8 cellular contexts compared by ENCODE assay signal in genomic region chr6:89079611-89080213, GRCh38. TPM values are rescaled to one million over a fixed set of nuclear protein-coding genes. Genes with fewer than 3 reads are reported as not detected.
DNase-seq lines count a peak whose midpoint lies in the region; ATAC-seq and TF ChIP-seq lines count a peak whose summit lies in the region.

No MANE protein-coding gene starts in this region.

- CTCF ChIA-PET in activated CD4-positive, alpha-beta memory T cell treated with anti-CD3 and anti-CD28 coated beads for 36 hours (lab: Charles Lee), result interaction anchor here (0.6 to 4.3 kb wide), 9 partner anchors 8 to 202 kb away, joined by 3 to 36 read pairs (median 4); partner anchors contain the start of gene PM20D2

- H3K4me1 Mint-ChIP-seq in activated CD4-positive, alpha-beta memory T cell treated with anti-CD3 and anti-CD28 coated beads for 36 hours (ENCODE audit: low read depth), result peaks cover 25% of the 10 kb centered on the region

- POLR2A ChIA-PET in activated CD4-positive, alpha-beta memory T cell treated with anti-CD3 and anti-CD28 coated beads for 36 hours (lab: Charles Lee), result interaction anchor here (0.6 to 6.1 kb wide), 9 partner anchors 27 to 1528 kb away, joined by 3 to 81 read pairs (median 6); partner anchors contain the start of genes MDN1, PM20D2, RNGTT and SRSF12

- H3K27me3 ChIP-seq in duodenal mucosa (ENCODE audit: control insufficient read depth in 1 of 2, insufficient read depth in 2 of 2, low read length in 2 of 2) (no peaks in the 10 kb centered on the region), lung (ENCODE audit: control insufficient read depth, insufficient read depth) (no peaks in the 10 kb centered on the region)

- intact Hi-C loops in activated CD4-positive, alpha-beta memory T cell treated with anti-CD3 and anti-CD28 coated beads for 36 hours (cut with micrococcal nuclease), result loop anchor here (1.0 to 2.0 kb wide), 14 partner anchors 19 to 1927 kb away; partner anchors contain the start of genes AKIRIN2, CASP8AP2, LYRM2 and MAP3K7

- peaks cover 32% of the 10 kb centered on the region for H3K36me3 Mint-ChIP-seq in activated CD4-positive, alpha-beta memory T cell treated with anti-CD3 and anti-CD28 coated beads for 36 hours

- H3K9me3 ChIP-seq in duodenal mucosa (ENCODE audit: control insufficient read depth in 1 of 2, low read length in 2 of 2), result no peaks in the 10 kb centered on the region
- no peaks in the 10 kb centered on the region for H3K9me3 ChIP-seq in lung (ENCODE audit: control insufficient read depth in 2 of 2, insufficient read depth in 1 of 2, low read length in 1 of 2)

- ATAC-seq in lung (ENCODE audit: insufficient read depth, low FRiP score) (no peak), HG03159 (IDR thresholded peaks at IDR 0.05; ENCODE audit: unreplicated experiment) (no peak)

- peak overlapping the region; percentile 86 for H3K27ac ChIP-seq in duodenal mucosa (ENCODE audit: low read depth, low read length)
- peak overlapping the region; percentile 96 to 100 for H3K27ac ChIP-seq in lung (ENCODE audit: low read depth in 1 of 2, low read length in 1 of 2)

- peaks cover 8% of the 10 kb centered on the region in 2 donors for H3K4me1 ChIP-seq in duodenal mucosa (ENCODE audit: control insufficient read depth in 1 of 2, insufficient read depth in 2 of 2, low read length in 2 of 2)
- peaks cover 0 to 3% of the 10 kb centered on the region in 2 donors for H3K4me1 ChIP-seq in lung (ENCODE audit: control insufficient read depth in 2 of 2, insufficient read depth in 2 of 2, low read length in 2 of 2)

- TF ChIP-seq CTCF in lung (IDR thresholded peaks at IDR 0.05; ENCODE audit: control extremely low read depth, extremely low read depth), result no peak

- H3K4me3 ChIP-seq in duodenal mucosa (ENCODE audit: low read depth in 1 of 2, low read length in 2 of 2) (peak overlapping the region; percentile 87 to 92), lung (peak overlapping the region; percentile 33)

- H3K27me3 Mint-ChIP-seq in activated CD4-positive, alpha-beta memory T cell treated with anti-CD3 and anti-CD28 coated beads for 36 hours, result no peaks in the 10 kb centered on the region

- peak overlapping the region; percentile 93 for H3K4me3 Mint-ChIP-seq in activated CD4-positive, alpha-beta memory T cell treated with anti-CD3 and anti-CD28 coated beads for 36 hours

- H3K27ac Mint-ChIP-seq in activated CD4-positive, alpha-beta memory T cell treated with anti-CD3 and anti-CD28 coated beads for 36 hours, result peak overlapping the region; percentile 99

- WGBS in lung, 2 donors, result 0 to 1% methylated on average over 17 of the region's 17 CpGs

- DNase-seq in NCI-H526 (lab: John Stamatoyannopoulos, UW) (peak; percentile 23 to 48), NCI-H526 treated with DMSO at 0.1 percent for 48 hours (lab: John Stamatoyannopoulos, UW) (no peak), NCI-H2196 treated with DMSO at 0.1 percent for 48 hours (lab: John Stamatoyannopoulos, UW; ENCODE audit: unreplicated experiment) (peak; percentile 33), lung (ENCODE audit: low spot score) (peak; percentile 51)
- DNase-seq in activated CD4-positive, alpha-beta memory T cell treated with anti-CD3 and anti-CD28 coated beads for 36 hours, result peak; percentile 71
- DNase-seq in stimulated activated CD8-positive, alpha-beta memory T cell treated with anti-CD3 and anti-CD28 coated beads, Interleukin-15, amount 100 ng/mL, for 4 hours (ENCODE audit: low read depth in 2 of 2), result peak; percentile 14 to 35

- H3K9ac ChIP-seq in duodenal mucosa (ENCODE audit: low read depth in 1 of 2, low read length in 2 of 2), result peak overlapping the region; percentile 95 to 99

- no peaks in the 10 kb centered on the region for H3K9me3 Mint-ChIP-seq in activated CD4-positive, alpha-beta memory T cell treated with anti-CD3 and anti-CD28 coated beads for 36 hours

- H3K36me3 ChIP-seq in duodenal mucosa (ENCODE audit: control insufficient read depth in 1 of 2, insufficient read depth in 2 of 2, low read length in 2 of 2), result peaks cover 9% of the 10 kb centered on the region in 2 donors
- H3K36me3 ChIP-seq in lung (ENCODE audit: control insufficient read depth in 2 of 2, insufficient read depth in 2 of 2, low read length in 2 of 2), result peaks cover 1 to 5% of the 10 kb centered on the region in 2 donors

RNA-seq across cellular contexts. Expression of gene PNRC1, which starts 0.8 kb away (rescaled TPM):
- total RNA-seq in activated CD4-positive, alpha-beta memory T cell treated with anti-CD3 and anti-CD28 coated beads for 36 hours, result 10 to 100 TPM; 95.1 TPM
- total RNA-seq in lung, result 100 to 1,000 TPM; 127 to 329 TPM
- 100 to 1,000 TPM in 1 of 2 donors, 10 to 100 TPM in 1; 54.9 to 155 TPM for polyA plus RNA-seq in lung

RNA-seq across cellular contexts. Expression of gene SRSF12, which starts 38.2 kb away (rescaled TPM):
- under 1 TPM; 0.10 to 0.12 TPM for total RNA-seq in activated CD4-positive, alpha-beta memory T cell treated with anti-CD3 and anti-CD28 coated beads for 36 hours
- total RNA-seq in lung, result 1 to 10 TPM in 1 of 2 donors, under 1 TPM in 1; 0.49 to 4.0 TPM
- under 1 TPM; 0.55 to 0.79 TPM for polyA plus RNA-seq in lung
